20 cellular contexts compared by ENCODE assay signal in the genomic region with DNA sequence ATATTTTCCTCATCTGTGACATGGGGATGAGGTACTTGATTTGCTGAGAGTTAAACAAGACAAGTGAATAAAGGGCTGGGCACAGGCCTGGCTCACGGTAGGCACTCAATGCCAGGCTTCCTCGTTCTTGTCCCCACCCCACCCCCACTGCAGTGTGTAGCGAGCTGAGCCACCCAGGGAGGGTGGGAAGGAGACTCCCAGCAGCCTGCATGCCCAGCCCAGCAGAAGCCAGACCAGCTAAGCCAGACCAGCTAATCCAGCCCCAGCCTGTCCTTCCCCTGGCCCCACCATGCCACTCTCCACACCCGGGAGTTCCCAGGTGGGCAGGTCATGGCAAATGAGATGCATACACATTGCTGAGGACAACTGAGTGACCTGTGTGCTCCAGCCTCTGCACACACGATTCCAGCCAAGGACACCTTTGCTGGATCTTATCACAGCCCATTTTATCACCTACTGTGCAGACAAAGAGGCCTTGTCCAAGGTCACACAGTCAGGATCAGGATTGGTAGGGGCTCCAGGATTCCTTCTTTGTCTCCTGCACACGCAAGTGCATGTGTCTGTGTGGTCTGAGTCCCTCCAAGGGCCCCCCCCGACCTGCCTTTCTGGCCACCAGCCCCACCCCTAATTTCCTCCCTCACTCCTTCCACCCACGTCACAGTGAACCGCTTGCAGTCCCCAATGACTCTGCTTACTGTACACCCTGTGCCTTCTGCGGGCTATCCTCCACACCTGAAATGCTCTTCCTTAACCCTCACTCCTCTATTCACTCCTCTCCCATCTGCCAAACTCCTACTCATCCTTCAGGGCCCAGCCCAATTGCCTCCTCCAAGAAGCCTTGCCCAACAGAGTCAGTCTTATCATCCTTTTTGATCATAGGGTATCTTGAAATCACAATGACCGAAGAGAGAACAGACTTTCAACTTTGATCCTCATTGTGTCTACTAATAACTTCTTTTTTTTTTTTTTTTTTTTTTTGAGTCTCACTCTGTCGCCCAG. TPM values are rescaled to one million over a fixed set of nuclear protein-coding genes. Genes with fewer than 3 reads are reported as not detected.
DNase-seq lines count a peak whose midpoint lies in the region; ATAC-seq and TF ChIP-seq lines count a peak whose summit lies in the region.
"Had no signal": no experiment of that assay in that cellular context is flagged by ENCODE, and none has a peak within 500 bp of the region (broad histone marks: within the 10 kb centered on the region; RNA-seq: fewer than 3 reads in every experiment).

No MANE protein-coding gene starts in this region.

- peaks cover 19 to 33% (median 22%) of the 10 kb centered on the region in 3 donors for H3K4me1 Mint-ChIP-seq in naive B cell
- H3K4me1 Mint-ChIP-seq: mesothelial cell of epicardium had no signal

- no peaks in the 10 kb centered on the region for H3K27me3 Mint-ChIP-seq in naive B cell

- no peak for TF ChIP-seq CTCF in esophagus squamous epithelium (IDR thresholded peaks at IDR 0.05)
- no peak for TF ChIP-seq CTCF in upper lobe of left lung (IDR thresholded peaks at IDR 0.05)

- H3K27ac ChIP-seq in esophagus squamous epithelium (peak overlapping the region; percentile 64 to 91 (median 74)), upper lobe of left lung (peak overlapping the region; percentile 20 to 79 (median 43))
- H3K27ac ChIP-seq: 22Rv1, psoas muscle had no signal

- DNase-seq in NCI-H2029 (lab: John Stamatoyannopoulos, UW): peak; percentile 27
- no peak for DNase-seq in NCI-H2029 treated with DMSO at 0.1 percent for 48 hours (lab: John Stamatoyannopoulos, UW)
- no peak for DNase-seq in esophagus squamous epithelium (lab: John Stamatoyannopoulos, UW)
- DNase-seq in naive B cell: no peak
- DNase-seq in upper lobe of left lung: peak in 1 of 2 donors; percentile 92
- DNase-seq in NOMO-1 treated with dmso at 0.1 percent for 144 hours (lab: John Stamatoyannopoulos, UW; ENCODE audit: unreplicated experiment): no peak
- DNase-seq in activated CD8-positive, alpha-beta memory T cell treated with anti-CD3 and anti-CD28 coated beads, Interleukin-2, amount 50 U/mL, for 48 hours: no peak
- DNase-seq in foreskin melanocyte: no peak
- DNase-seq: activated CD4-positive, alpha-beta T cell treated with anti-CD3 and anti-CD28 coated beads for 1 hour; activated naive CD8-positive, alpha-beta T cell treated with anti-CD3 and anti-CD28 coated beads, Interleukin-2, amount 10 ng/mL, durations not matched to agents 7 days and 5 days; activated T-cell treated with anti-CD3 and anti-CD28 coated beads for 4 hours; GF-D8; KG1; NCI-H446; psoas muscle; stimulated activated CD8-positive, alpha-beta memory T cell treated with anti-CD3 and anti-CD28 coated beads, Interleukin-4, amount 100 ng/mL, for 48 hours had no signal

- H3K27ac Mint-ChIP-seq in naive B cell: peak overlapping the region; percentile 0 to 92 (median 42)
- H3K27ac Mint-ChIP-seq: activated naive CD8-positive, alpha-beta T cell treated with anti-CD3 and anti-CD28 coated beads, Interleukin-2, amount 10 ng/mL, durations not matched to agents 7 days and 5 days; mesothelial cell of epicardium had no signal

- intact Hi-C loops in esophagus squamous epithelium (cut with DNase I): no loop called here

- H3K4me1 ChIP-seq in esophagus squamous epithelium (peaks cover 20 to 75% (median 32%) of the 10 kb centered on the region in 3 donors), upper lobe of left lung (peaks cover 20 to 42% (median 40%) of the 10 kb centered on the region in 4 donors)

- no peak for TF ChIP-seq POLR2A in esophagus squamous epithelium (IDR thresholded peaks at IDR 0.05)
- no peak for TF ChIP-seq POLR2A in upper lobe of left lung (IDR thresholded peaks at IDR 0.05)

- H3K36me3 ChIP-seq in esophagus squamous epithelium (no peaks in the 10 kb centered on the region), upper lobe of left lung (no peaks in the 10 kb centered on the region)

- 40 to 44% methylated on average over 10 of the region's 12 CpGs for WGBS in esophagus squamous epithelium, 2 donors
- WGBS in upper lobe of left lung, 2 donors: 58 to 63% methylated on average over 10 to 12 of the region's 12 CpGs

- peaks cover 0 to 9% (median 2%) of the 10 kb centered on the region in 7 donors for H3K9me3 Mint-ChIP-seq in naive B cell
- H3K9me3 Mint-ChIP-seq: activated naive CD8-positive, alpha-beta T cell treated with anti-CD3 and anti-CD28 coated beads, Interleukin-2, amount 10 ng/mL, durations not matched to agents 7 days and 5 days had no signal

- H3K4me3 ChIP-seq in esophagus squamous epithelium (no peak overlapping the region), upper lobe of left lung (no peak overlapping the region)
- H3K4me3 ChIP-seq: psoas muscle had no signal

- peaks cover 0 to 6% of the 10 kb centered on the region in 2 donors for H3K36me3 Mint-ChIP-seq in naive B cell
- H3K36me3 Mint-ChIP-seq: activated naive CD8-positive, alpha-beta T cell treated with anti-CD3 and anti-CD28 coated beads, Interleukin-2, amount 10 ng/mL, durations not matched to agents 7 days and 5 days; T-cell had no signal

- peak; percentile 36 to 63 for ATAC-seq in naive B cell (ENCODE audit: low read depth in 2 of 2)
- peak; percentile 32 to 85 for ATAC-seq in upper lobe of left lung (ENCODE audit: low FRiP score in 2 of 2)
- ATAC-seq: Panc1, psoas muscle, T-cell had no signal

- H3K9me3 ChIP-seq in esophagus squamous epithelium (no peaks in the 10 kb centered on the region), upper lobe of left lung (no peaks in the 10 kb centered on the region)
- H3K9me3 ChIP-seq: psoas muscle had no signal

- no peak for TF ChIP-seq EP300 in upper lobe of left lung (IDR thresholded peaks at IDR 0.05)

- H3K27me3 ChIP-seq in esophagus squamous epithelium (no peaks in the 10 kb centered on the region), upper lobe of left lung (no peaks in the 10 kb centered on the region)

- H3K4me3 Mint-ChIP-seq in naive B cell: peak overlapping the region in 3 of 8 donors; percentile 0 to 81 (median 52)
- H3K4me3 Mint-ChIP-seq: activated naive CD8-positive, alpha-beta T cell treated with anti-CD3 and anti-CD28 coated beads, Interleukin-2, amount 10 ng/mL, durations not matched to agents 7 days and 5 days; mesothelial cell of epicardium; T-cell had no signal

RNA-seq across cellular contexts. Expression of gene DUSP1, which starts 26.6 kb away (rescaled TPM):
- total RNA-seq in esophagus squamous epithelium (100 to 1,000 TPM; 222 to 415 (median 252) TPM), upper lobe of left lung (1,000 to 10,000 TPM in 3 of 6 donors, 100 to 1,000 TPM in 3; 568 to 1,492 (median 904) TPM)
- polyA plus RNA-seq in naive B cell (ENCODE audit: low read depth in 6 of 6): 1,000 to 10,000 TPM; 1,129 to 3,568 (median 2,122) TPM
